In genomic region chr10:5043716-5044115, GRCh38 we compare ENCODE assay signal across 3 cellular contexts.
TF ChIP-seq lines count a peak whose summit lies in the region.

No MANE protein-coding gene starts in this region.

TF ChIP-seq in liver, 16 proteins besides CTCF, POLR2A, EP300 and RAD21 (continued from another document):
- TF ChIP-seq ATF3 (IDR thresholded peaks at IDR 0.05) (no peak), EGR1 (IDR thresholded peaks at IDR 0.05; ENCODE audit: low read depth in 2 of 2) (no peak), ZBTB33 (IDR thresholded peaks at IDR 0.05) (peak; percentile 46), HNF4A (conservative IDR thresholded peaks at IDR 0.05) (peak; percentile 66 to 76), REST (IDR thresholded peaks at IDR 0.05) (peak; percentile 10), FOXA1 (IDR thresholded peaks at IDR 0.05) (peak; percentile 48), HNF4G (IDR thresholded peaks at IDR 0.05) (no peak), SP1 (IDR thresholded peaks at IDR 0.05) (peak; percentile 63), MAX (IDR thresholded peaks at IDR 0.05) (peak; percentile 71), JUND (IDR thresholded peaks at IDR 0.05) (peak in 1 of 2 donors; percentile 80), YY1 (IDR thresholded peaks at IDR 0.05) (peak; percentile 64), GABPA (IDR thresholded peaks at IDR 0.05 in 1 of 2, conservative IDR thresholded peaks at IDR 0.05 in 1 of 2) (no peak)

TF ChIP-seq in HepG2, 621 proteins besides CTCF, POLR2A, EP300 and RAD21 (continued from another document):
- TF ChIP-seq HMGA1 (CRISPR knock-in tag; conservative IDR thresholded peaks at IDR 0.05) (no peak), ARNT2 (CRISPR knock-in tag; IDR thresholded peaks at IDR 0.05; ENCODE audit: low read depth) (no peak)
TF ChIP-seq in HepG2: peak in this region for 0.

TF ChIP-seq in SK-N-SH treated with all-trans-retinoic acid at 6 μM for 48 hours, 23 proteins besides CTCF, POLR2A, EP300 and RAD21:
- TF ChIP-seq CREB5 (CRISPR knock-in tag; IDR thresholded peaks at IDR 0.05; ENCODE audit: low read depth) (no peak), TOX (CRISPR knock-in tag; IDR thresholded peaks at IDR 0.05; ENCODE audit: borderline replicate concordance) (no peak), BACH2 (CRISPR knock-in tag; IDR thresholded peaks at IDR 0.05; ENCODE audit: borderline replicate concordance) (no peak), ESRRG (CRISPR knock-in tag; IDR thresholded peaks at IDR 0.05) (no peak), ZFP3 (CRISPR knock-in tag; IDR thresholded peaks at IDR 0.05) (no peak), CSRNP3 (CRISPR knock-in tag; IDR thresholded peaks at IDR 0.05) (no peak), ZNF8 (CRISPR knock-in tag; IDR thresholded peaks at IDR 0.05) (no peak), CSDC2 (CRISPR knock-in tag; IDR thresholded peaks at IDR 0.05) (no peak), RARB (CRISPR knock-in tag; IDR thresholded peaks at IDR 0.05) (no peak), TCF4 (CRISPR knock-in tag; IDR thresholded peaks at IDR 0.05; ENCODE audit: borderline replicate concordance) (no peak), PATZ1 (CRISPR knock-in tag; IDR thresholded peaks at IDR 0.05; ENCODE audit: borderline replicate concordance) (no peak), ISL1 (CRISPR knock-in tag; IDR thresholded peaks at IDR 0.05) (no peak), POU6F1 (CRISPR knock-in tag; IDR thresholded peaks at IDR 0.05; ENCODE audit: borderline replicate concordance, low read depth) (no peak), ZNF70 (CRISPR knock-in tag; IDR thresholded peaks at IDR 0.05) (no peak), ZC3H10 (CRISPR knock-in tag; IDR thresholded peaks at IDR 0.05) (no peak)
